In genomic region chr1:228181105-228181504, GRCh38 we compare ENCODE assay signal across 26 cellular contexts.
"Had no signal": no experiment of that assay in that cellular context is flagged by ENCODE, and none has a peak within 500 bp of the region (broad histone marks: within the 10 kb centered on the region; RNA-seq: fewer than 3 reads in every experiment).

No MANE protein-coding gene starts in this region.

- H3K36me3 ChIP-seq: breast epithelium, left ventricle myocardium inferior, ovary, transverse colon, uterus had no signal

- H3K9me3 ChIP-seq: breast epithelium, left ventricle myocardium inferior, ovary, right atrium auricular region, testis, transverse colon, uterus had no signal

- H3K4me3 ChIP-seq: breast epithelium, left ventricle myocardium inferior, ovary, right atrium auricular region, testis, transverse colon, uterus had no signal

- H3K27ac ChIP-seq: breast epithelium, epithelial cell of prostate, left ventricle myocardium inferior, ovary, right atrium auricular region, testis, uterus, VCaP had no signal

- H3K4me1 ChIP-seq: breast epithelium, right atrium auricular region, uterus had no signal

- DNase-seq: activated CD4-positive, alpha-beta memory T cell treated with anti-CD3 and anti-CD28 coated beads for 36 hours; activated CD4-positive, alpha-beta T cell treated with anti-CD3 and anti-CD28 coated beads, Interleukin-2, amount 10 ng/mL, durations not matched to agents 24 days and 14 days; activated gamma-delta T cell; activated naive CD4-positive, alpha-beta T cell treated with anti-CD3 and anti-CD28 coated beads, Interleukin-2, amount 50 U/mL, for 16 hours; activated T-cell treated with anti-CD3 and anti-CD28 coated beads for 4 hours; activated T-cell treated with anti-CD3 and anti-CD28 coated beads, Interleukin-2, amount 50 U/mL, for 72 hours; amygdala; central memory CD4-positive, alpha-beta T cell; dermis blood vessel endothelial cell; effector CD4-positive, alpha-beta T cell; glutamatergic neuron; left ventricle myocardium inferior; mammary epithelial cell; naive B cell; nephron progenitor cell; stimulated activated CD4-positive, alpha-beta T cell treated with anti-CD3 and anti-CD28 coated beads, Interleukin-2, amount 100 ng/mL, for 48 hours; stimulated activated naive CD4-positive, alpha-beta T cell treated with Interleukin-2 at 50 U/mL for 16 hours; T-helper 9 cell; testis; transverse colon; uterus had no signal

- H3K27me3 ChIP-seq: breast epithelium, ovary, right atrium auricular region, testis, transverse colon, uterus had no signal
